In the genomic region with DNA sequence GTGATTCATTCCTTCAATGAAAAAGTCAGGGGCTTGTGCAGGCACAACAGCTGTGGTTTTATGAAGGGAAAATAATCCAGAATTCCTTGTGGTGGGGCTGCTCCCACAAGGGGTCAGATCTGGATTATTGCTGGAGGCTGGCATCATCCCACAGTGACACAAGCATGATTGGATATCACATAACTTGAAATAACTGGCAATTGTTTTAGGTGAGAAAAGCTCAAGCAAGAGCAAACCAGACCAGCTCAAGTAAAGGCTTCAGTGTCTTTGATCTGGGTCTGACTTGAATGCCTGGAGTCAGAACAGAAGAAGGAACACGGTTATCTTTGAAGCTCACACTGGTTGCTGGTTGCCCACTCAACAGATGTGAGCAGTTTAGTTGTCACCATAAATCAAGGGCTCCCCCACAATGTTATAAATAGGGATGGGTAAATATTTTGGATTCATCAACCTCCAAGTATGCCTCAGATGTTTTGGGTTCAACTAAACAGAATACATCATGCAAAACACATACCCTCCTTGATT, we compare ENCODE assay signal across 1 cellular context.
TF ChIP-seq lines count a peak whose summit lies in the region.

No MANE protein-coding gene starts in this region.

TF ChIP-seq in K562, 482 proteins besides CTCF, POLR2A, EP300 and RAD21 (continued from another document and continues in another):
- TF ChIP-seq PRDM10 (IDR thresholded peaks at IDR 0.05; ENCODE audit: partially characterized antibody): peak; percentile 32
- TF ChIP-seq, protein P1, sequence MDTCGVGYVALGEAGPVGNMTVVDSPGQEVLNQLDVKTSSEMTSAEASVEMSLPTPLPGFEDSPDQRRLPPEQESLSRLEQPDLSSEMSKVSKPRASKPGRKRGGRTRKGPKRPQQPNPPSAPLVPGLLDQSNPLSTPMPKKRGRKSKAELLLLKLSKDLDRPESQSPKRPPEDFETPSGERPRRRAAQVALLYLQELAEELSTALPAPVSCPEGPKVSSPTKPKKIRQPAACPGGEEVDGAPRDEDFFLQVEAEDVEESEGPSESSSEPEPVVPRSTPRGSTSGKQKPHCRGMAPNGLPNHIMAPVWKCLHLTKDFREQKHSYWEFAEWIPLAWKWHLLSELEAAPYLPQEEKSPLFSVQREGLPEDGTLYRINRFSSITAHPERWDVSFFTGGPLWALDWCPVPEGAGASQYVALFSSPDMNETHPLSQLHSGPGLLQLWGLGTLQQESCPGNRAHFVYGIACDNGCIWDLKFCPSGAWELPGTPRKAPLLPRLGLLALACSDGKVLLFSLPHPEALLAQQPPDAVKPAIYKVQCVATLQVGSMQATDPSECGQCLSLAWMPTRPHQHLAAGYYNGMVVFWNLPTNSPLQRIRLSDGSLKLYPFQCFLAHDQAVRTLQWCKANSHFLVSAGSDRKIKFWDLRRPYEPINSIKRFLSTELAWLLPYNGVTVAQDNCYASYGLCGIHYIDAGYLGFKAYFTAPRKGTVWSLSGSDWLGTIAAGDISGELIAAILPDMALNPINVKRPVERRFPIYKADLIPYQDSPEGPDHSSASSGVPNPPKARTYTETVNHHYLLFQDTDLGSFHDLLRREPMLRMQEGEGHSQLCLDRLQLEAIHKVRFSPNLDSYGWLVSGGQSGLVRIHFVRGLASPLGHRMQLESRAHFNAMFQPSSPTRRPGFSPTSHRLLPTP (IDR thresholded peaks at IDR 0.05; ENCODE audit: borderline replicate concordance, extremely low read depth, insufficient read length): no peak
- no peak for TF ChIP-seq CREB3L1 (IDR thresholded peaks at IDR 0.05; ENCODE audit: borderline replicate concordance, low read depth)
- peak; percentile 96 for TF ChIP-seq NCOR1 (IDR thresholded peaks at IDR 0.05)
- TF ChIP-seq GTF2A2 (tag; IDR thresholded peaks at IDR 0.05): no peak
- no peak for TF ChIP-seq IRF2 (CRISPR knock-in tag; IDR thresholded peaks at IDR 0.05)
- TF ChIP-seq HEY1 (CRISPR knock-in tag; IDR thresholded peaks at IDR 0.05; ENCODE audit: borderline replicate concordance): no peak
- no peak for TF ChIP-seq ZNF436 (CRISPR knock-in tag; IDR thresholded peaks at IDR 0.05)
- no peak for TF ChIP-seq BMI1 (IDR thresholded peaks at IDR 0.05; ENCODE audit: low read length)
- no peak for TF ChIP-seq ZNF41 (CRISPR knock-in tag; conservative IDR thresholded peaks at IDR 0.05)
- TF ChIP-seq ZNF274 (IDR thresholded peaks at IDR 0.05; ENCODE audit: borderline replicate concordance, low read depth, low read length): no peak
- TF ChIP-seq STAT6 (CRISPR knock-in tag; IDR thresholded peaks at IDR 0.05): 0 out of 2 replicates have a peak, but pooled peaks have one; percentile 20
- no peak for TF ChIP-seq ELF4 (CRISPR knock-in tag; IDR thresholded peaks at IDR 0.05)
- TF ChIP-seq TFE3 (CRISPR knock-in tag; IDR thresholded peaks at IDR 0.05): no peak
- TF ChIP-seq, protein P2, sequence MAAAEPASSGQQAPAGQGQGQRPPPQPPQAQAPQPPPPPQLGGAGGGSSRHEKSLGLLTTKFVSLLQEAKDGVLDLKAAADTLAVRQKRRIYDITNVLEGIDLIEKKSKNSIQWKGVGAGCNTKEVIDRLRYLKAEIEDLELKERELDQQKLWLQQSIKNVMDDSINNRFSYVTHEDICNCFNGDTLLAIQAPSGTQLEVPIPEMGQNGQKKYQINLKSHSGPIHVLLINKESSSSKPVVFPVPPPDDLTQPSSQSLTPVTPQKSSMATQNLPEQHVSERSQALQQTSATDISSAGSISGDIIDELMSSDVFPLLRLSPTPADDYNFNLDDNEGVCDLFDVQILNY (CRISPR knock-in tag; IDR thresholded peaks at IDR 0.05): no peak
- peak; percentile 41; the same call in 1 of the 2 replicates for TF ChIP-seq CREM (IDR thresholded peaks at IDR 0.05; ENCODE audit: low read depth)
- TF ChIP-seq ZNF121 (CRISPR knock-in tag; conservative IDR thresholded peaks at IDR 0.05): no peak
- no peak for TF ChIP-seq ZSCAN32 (CRISPR knock-in tag; IDR thresholded peaks at IDR 0.05)
- peak in 1 of 2 experiments; percentile 47; a peak in 1 of 4 replicates for TF ChIP-seq FOXK2 (conservative IDR thresholded peaks at IDR 0.05 in 1 of 2, IDR thresholded peaks at IDR 0.05 in 1 of 2; ENCODE audit: low read depth in 2 of 2)
- TF ChIP-seq, protein P3, sequence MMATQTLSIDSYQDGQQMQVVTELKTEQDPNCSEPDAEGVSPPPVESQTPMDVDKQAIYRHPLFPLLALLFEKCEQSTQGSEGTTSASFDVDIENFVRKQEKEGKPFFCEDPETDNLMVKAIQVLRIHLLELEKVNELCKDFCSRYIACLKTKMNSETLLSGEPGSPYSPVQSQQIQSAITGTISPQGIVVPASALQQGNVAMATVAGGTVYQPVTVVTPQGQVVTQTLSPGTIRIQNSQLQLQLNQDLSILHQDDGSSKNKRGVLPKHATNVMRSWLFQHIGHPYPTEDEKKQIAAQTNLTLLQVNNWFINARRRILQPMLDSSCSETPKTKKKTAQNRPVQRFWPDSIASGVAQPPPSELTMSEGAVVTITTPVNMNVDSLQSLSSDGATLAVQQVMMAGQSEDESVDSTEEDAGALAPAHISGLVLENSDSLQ (IDR thresholded peaks at IDR 0.05): peak; percentile 93
- no peak for TF ChIP-seq PHF20 (IDR thresholded peaks at IDR 0.05; ENCODE audit: partially characterized antibody)
- TF ChIP-seq CBFA2T2 (conservative IDR thresholded peaks at IDR 0.05): peak; percentile 95
- TF ChIP-seq ZNF696 (CRISPR knock-in tag; conservative IDR thresholded peaks at IDR 0.05): no peak
- TF ChIP-seq, protein P4, sequence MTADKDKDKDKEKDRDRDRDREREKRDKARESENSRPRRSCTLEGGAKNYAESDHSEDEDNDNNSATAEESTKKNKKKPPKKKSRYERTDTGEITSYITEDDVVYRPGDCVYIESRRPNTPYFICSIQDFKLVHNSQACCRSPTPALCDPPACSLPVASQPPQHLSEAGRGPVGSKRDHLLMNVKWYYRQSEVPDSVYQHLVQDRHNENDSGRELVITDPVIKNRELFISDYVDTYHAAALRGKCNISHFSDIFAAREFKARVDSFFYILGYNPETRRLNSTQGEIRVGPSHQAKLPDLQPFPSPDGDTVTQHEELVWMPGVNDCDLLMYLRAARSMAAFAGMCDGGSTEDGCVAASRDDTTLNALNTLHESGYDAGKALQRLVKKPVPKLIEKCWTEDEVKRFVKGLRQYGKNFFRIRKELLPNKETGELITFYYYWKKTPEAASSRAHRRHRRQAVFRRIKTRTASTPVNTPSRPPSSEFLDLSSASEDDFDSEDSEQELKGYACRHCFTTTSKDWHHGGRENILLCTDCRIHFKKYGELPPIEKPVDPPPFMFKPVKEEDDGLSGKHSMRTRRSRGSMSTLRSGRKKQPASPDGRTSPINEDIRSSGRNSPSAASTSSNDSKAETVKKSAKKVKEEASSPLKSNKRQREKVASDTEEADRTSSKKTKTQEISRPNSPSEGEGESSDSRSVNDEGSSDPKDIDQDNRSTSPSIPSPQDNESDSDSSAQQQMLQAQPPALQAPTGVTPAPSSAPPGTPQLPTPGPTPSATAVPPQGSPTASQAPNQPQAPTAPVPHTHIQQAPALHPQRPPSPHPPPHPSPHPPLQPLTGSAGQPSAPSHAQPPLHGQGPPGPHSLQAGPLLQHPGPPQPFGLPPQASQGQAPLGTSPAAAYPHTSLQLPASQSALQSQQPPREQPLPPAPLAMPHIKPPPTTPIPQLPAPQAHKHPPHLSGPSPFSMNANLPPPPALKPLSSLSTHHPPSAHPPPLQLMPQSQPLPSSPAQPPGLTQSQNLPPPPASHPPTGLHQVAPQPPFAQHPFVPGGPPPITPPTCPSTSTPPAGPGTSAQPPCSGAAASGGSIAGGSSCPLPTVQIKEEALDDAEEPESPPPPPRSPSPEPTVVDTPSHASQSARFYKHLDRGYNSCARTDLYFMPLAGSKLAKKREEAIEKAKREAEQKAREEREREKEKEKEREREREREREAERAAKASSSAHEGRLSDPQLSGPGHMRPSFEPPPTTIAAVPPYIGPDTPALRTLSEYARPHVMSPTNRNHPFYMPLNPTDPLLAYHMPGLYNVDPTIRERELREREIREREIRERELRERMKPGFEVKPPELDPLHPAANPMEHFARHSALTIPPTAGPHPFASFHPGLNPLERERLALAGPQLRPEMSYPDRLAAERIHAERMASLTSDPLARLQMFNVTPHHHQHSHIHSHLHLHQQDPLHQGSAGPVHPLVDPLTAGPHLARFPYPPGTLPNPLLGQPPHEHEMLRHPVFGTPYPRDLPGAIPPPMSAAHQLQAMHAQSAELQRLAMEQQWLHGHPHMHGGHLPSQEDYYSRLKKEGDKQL (CRISPR knock-in tag; IDR thresholded peaks at IDR 0.05; ENCODE audit: borderline replicate concordance): no peak
- TF ChIP-seq ZFP91 (CRISPR knock-in tag; IDR thresholded peaks at IDR 0.05): no peak
- no peak for TF ChIP-seq HMG20A (CRISPR knock-in tag; conservative IDR thresholded peaks at IDR 0.05)
- TF ChIP-seq TAF9B (IDR thresholded peaks at IDR 0.05; ENCODE audit: partially characterized antibody): peak; percentile 50
- TF ChIP-seq BRD9 (IDR thresholded peaks at IDR 0.05; ENCODE audit: low read depth, partially characterized antibody): no peak
